In the genomic region with DNA sequence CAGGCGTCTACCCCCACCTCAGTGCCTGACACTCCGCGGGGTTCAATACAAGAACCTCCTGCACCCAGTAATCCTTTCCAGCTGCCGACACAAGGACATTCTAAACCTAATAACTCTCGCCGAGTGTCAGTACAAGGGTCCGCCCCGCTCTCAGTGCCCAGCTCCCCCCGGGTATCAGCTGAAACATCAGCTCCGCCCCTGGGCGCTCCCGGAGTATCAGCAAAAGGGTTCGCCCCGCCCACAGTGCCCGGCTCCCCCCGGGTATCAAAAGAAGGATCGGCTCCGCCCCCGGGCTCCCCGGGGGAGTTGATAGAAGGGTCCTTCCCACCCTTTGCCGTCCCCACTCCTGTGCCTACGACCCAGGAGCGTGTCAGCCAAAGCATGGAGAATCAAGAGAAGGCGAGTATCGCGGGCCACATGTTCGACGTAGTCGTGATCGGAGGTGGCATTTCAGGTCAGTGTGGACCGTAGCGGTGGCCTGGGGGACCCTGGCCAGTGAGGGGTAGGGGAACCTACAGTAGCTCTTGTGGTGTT, we compare ENCODE assay signal across 8 cellular contexts. TPM values are rescaled to one million over a fixed set of nuclear protein-coding genes. Genes with fewer than 3 reads are reported as not detected.
DNase-seq lines count a peak whose midpoint lies in the region; ATAC-seq lines count a peak whose summit lies in the region.

A gene (plus strand): TSS at position 339 of the 534 bp plus-strand sequence. CDS start 43 bp downstream, at position 382.

- peak within 1 kb of the TSS; percentile 56 for H3K27ac Mint-ChIP-seq in activated CD4-positive, alpha-beta T cell treated with anti-CD3 and anti-CD28 coated beads, Interleukin-2, amount 10 ng/mL, durations not matched to agents 24 days and 14 days

- H3K36me3 Mint-ChIP-seq in activated CD4-positive, alpha-beta T cell treated with anti-CD3 and anti-CD28 coated beads, Interleukin-2, amount 10 ng/mL, durations not matched to agents 24 days and 14 days (ENCODE audit: low read depth), result no peaks in the 10 kb centered on the region

- no peaks in the 10 kb centered on the region for H3K4me1 ChIP-seq in endocrine pancreas (ENCODE audit: control insufficient read depth, insufficient read depth, low read length)

- peak within 1 kb of the TSS; percentile 90 for H3K4me3 Mint-ChIP-seq in activated CD4-positive, alpha-beta T cell treated with anti-CD3 and anti-CD28 coated beads, Interleukin-2, amount 10 ng/mL, durations not matched to agents 24 days and 14 days

- no peaks in the 10 kb centered on the region for H3K36me3 ChIP-seq in endocrine pancreas (ENCODE audit: control insufficient read depth, insufficient read depth, low read length)

- no peaks in the 10 kb centered on the region for H3K9me3 ChIP-seq in endocrine pancreas (ENCODE audit: control insufficient read depth, low read length)

- ATAC-seq in HG02678 (IDR thresholded peaks at IDR 0.05; ENCODE audit: unreplicated experiment) (no peak), HG03196 (IDR thresholded peaks at IDR 0.05; ENCODE audit: unreplicated experiment) (no peak)

- H3K4me3 ChIP-seq in endocrine pancreas (ENCODE audit: control insufficient read depth, insufficient read depth, low read length), result peak within 1 kb of the TSS; percentile 71

- H3K27me3 ChIP-seq in endocrine pancreas (ENCODE audit: control insufficient read depth, insufficient read depth, low read length), result no peaks in the 10 kb centered on the region

- H3K27me3 Mint-ChIP-seq in activated CD4-positive, alpha-beta T cell treated with anti-CD3 and anti-CD28 coated beads, Interleukin-2, amount 10 ng/mL, durations not matched to agents 24 days and 14 days, result peaks cover 7% of the 10 kb centered on the region

- peaks cover 7% of the 10 kb centered on the region for H3K4me1 Mint-ChIP-seq in activated CD4-positive, alpha-beta T cell treated with anti-CD3 and anti-CD28 coated beads, Interleukin-2, amount 10 ng/mL, durations not matched to agents 24 days and 14 days

- peak; percentile 46 for DNase-seq in activated T-cell treated with anti-CD3 and anti-CD28 coated beads, Interleukin-2, amount 50 U/mL, for 1 hour
- DNase-seq in activated T-cell treated with anti-CD3 and anti-CD28 coated beads for 4 hours (no peak), medulla oblongata (ENCODE audit: extremely low spot score) (peak; percentile 62)
- DNase-seq in activated CD4-positive, alpha-beta T cell treated with anti-CD3 and anti-CD28 coated beads, Interleukin-2, amount 10 ng/mL, durations not matched to agents 24 days and 14 days, result peak; percentile 74
- peak; percentile 63 for DNase-seq in stimulated activated CD8-positive, alpha-beta memory T cell treated with anti-CD3 and anti-CD28 coated beads, Interleukin-4, amount 100 ng/mL, for 48 hours

- H3K9ac ChIP-seq in endocrine pancreas (ENCODE audit: control insufficient read depth, insufficient read depth, low read length), result peak within 1 kb of the TSS; percentile 82

- intact Hi-C loops in activated CD4-positive, alpha-beta T cell treated with anti-CD3 and anti-CD28 coated beads, Interleukin-2, amount 10 ng/mL, durations not matched to agents 24 days and 14 days (cut with micrococcal nuclease), result no loop called here

- H3K9me3 Mint-ChIP-seq in activated CD4-positive, alpha-beta T cell treated with anti-CD3 and anti-CD28 coated beads, Interleukin-2, amount 10 ng/mL, durations not matched to agents 24 days and 14 days, result no peaks in the 10 kb centered on the region

RNA-seq across cellular contexts. Expression of the gene that starts here (rescaled TPM):
- 1.8 and 2.0 TPM in 2 replicates for total RNA-seq in activated CD4-positive, alpha-beta T cell treated with anti-CD3 and anti-CD28 coated beads, Interleukin-2, amount 10 ng/mL, durations not matched to agents 24 days and 14 days
